In the genomic region with DNA sequence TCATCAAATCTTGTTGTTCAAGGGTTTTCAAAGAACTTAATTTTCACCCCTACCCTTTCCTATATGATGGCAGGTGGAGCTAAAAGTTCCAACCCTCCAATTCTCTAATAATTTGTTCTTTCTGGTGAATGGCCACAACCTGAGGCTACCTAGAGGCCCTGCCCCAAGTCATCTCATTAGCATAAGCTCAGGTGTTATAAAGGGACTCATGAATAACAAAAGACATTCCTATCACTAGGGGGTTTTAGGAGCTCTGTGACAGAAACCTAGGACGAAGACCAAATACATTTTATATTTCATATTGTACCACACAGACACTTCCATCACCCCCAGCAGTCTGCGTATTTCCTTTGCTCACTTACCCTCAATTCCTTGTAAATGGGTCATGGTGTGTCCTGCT, we compare ENCODE assay signal across 1 cellular context.
TF ChIP-seq lines count a peak whose summit lies in the region.

No MANE protein-coding gene starts in this region.

TF ChIP-seq in GM23338, 12 proteins besides CTCF, POLR2A, EP300 and RAD21 (continued from another document):
- TF ChIP-seq, protein P1, sequence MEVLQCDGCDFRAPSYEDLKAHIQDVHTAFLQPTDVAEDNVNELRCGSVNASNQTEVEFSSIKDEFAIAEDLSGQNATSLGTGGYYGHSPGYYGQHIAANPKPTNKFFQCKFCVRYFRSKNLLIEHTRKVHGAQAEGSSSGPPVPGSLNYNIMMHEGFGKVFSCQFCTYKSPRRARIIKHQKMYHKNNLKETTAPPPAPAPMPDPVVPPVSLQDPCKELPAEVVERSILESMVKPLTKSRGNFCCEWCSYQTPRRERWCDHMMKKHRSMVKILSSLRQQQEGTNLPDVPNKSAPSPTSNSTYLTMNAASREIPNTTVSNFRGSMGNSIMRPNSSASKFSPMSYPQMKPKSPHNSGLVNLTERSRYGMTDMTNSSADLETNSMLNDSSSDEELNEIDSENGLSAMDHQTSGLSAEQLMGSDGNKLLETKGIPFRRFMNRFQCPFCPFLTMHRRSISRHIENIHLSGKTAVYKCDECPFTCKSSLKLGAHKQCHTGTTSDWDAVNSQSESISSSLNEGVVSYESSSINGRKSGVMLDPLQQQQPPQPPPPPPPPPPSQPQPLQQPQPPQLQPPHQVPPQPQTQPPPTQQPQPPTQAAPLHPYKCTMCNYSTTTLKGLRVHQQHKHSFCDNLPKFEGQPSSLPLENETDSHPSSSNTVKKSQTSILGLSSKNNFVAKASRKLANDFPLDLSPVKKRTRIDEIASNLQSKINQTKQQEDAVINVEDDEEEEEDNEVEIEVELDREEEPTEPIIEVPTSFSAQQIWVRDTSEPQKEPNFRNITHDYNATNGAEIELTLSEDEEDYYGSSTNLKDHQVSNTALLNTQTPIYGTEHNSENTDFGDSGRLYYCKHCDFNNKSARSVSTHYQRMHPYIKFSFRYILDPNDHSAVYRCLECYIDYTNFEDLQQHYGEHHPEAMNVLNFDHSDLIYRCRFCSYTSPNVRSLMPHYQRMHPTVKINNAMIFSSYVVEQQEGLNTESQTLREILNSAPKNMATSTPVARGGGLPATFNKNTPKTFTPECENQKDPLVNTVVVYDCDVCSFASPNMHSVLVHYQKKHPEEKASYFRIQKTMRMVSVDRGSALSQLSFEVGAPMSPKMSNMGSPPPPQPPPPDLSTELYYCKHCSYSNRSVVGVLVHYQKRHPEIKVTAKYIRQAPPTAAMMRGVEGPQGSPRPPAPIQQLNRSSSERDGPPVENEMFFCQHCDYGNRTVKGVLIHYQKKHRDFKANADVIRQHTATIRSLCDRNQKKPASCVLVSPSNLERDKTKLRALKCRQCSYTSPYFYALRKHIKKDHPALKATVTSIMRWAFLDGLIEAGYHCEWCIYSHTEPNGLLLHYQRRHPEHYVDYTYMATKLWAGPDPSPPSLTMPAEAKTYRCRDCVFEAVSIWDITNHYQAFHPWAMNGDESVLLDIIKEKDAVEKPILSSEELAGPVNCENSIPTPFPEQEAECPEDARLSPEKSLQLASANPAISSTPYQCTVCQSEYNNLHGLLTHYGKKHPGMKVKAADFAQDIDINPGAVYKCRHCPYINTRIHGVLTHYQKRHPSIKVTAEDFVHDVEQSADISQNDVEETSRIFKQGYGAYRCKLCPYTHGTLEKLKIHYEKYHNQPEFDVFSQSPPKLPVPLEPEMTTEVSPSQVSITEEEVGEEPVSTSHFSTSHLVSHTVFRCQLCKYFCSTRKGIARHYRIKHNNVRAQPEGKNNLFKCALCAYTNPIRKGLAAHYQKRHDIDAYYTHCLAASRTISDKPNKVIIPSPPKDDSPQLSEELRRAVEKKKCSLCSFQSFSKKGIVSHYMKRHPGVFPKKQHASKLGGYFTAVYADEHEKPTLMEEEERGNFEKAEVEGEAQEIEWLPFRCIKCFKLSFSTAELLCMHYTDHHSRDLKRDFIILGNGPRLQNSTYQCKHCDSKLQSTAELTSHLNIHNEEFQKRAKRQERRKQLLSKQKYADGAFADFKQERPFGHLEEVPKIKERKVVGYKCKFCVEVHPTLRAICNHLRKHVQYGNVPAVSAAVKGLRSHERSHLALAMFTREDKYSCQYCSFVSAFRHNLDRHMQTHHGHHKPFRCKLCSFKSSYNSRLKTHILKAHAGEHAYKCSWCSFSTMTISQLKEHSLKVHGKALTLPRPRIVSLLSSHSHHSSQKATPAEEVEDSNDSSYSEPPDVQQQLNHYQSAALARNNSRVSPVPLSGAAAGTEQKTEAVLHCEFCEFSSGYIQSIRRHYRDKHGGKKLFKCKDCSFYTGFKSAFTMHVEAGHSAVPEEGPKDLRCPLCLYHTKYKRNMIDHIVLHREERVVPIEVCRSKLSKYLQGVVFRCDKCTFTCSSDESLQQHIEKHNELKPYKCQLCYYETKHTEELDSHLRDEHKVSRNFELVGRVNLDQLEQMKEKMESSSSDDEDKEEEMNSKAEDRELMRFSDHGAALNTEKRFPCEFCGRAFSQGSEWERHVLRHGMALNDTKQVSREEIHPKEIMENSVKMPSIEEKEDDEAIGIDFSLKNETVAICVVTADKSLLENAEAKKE (CRISPR knock-in tag; IDR thresholded peaks at IDR 0.05) = no peak
- TF ChIP-seq NANOG (IDR thresholded peaks at IDR 0.05; ENCODE audit: borderline replicate concordance) = no peak
- no peak for TF ChIP-seq POLR2AphosphoS5 (IDR thresholded peaks at IDR 0.05; ENCODE audit: low read depth)
- no peak for TF ChIP-seq CREB1 (CRISPR knock-in tag; IDR thresholded peaks at IDR 0.05; ENCODE audit: low read depth)
- no peak for TF ChIP-seq EZH2phosphoT487 (IDR thresholded peaks at IDR 0.05; ENCODE audit: unreplicated experiment)
- no peak for TF ChIP-seq STAT1 (IDR thresholded peaks at IDR 0.05; ENCODE audit: unreplicated experiment)
- TF ChIP-seq, protein P2, sequence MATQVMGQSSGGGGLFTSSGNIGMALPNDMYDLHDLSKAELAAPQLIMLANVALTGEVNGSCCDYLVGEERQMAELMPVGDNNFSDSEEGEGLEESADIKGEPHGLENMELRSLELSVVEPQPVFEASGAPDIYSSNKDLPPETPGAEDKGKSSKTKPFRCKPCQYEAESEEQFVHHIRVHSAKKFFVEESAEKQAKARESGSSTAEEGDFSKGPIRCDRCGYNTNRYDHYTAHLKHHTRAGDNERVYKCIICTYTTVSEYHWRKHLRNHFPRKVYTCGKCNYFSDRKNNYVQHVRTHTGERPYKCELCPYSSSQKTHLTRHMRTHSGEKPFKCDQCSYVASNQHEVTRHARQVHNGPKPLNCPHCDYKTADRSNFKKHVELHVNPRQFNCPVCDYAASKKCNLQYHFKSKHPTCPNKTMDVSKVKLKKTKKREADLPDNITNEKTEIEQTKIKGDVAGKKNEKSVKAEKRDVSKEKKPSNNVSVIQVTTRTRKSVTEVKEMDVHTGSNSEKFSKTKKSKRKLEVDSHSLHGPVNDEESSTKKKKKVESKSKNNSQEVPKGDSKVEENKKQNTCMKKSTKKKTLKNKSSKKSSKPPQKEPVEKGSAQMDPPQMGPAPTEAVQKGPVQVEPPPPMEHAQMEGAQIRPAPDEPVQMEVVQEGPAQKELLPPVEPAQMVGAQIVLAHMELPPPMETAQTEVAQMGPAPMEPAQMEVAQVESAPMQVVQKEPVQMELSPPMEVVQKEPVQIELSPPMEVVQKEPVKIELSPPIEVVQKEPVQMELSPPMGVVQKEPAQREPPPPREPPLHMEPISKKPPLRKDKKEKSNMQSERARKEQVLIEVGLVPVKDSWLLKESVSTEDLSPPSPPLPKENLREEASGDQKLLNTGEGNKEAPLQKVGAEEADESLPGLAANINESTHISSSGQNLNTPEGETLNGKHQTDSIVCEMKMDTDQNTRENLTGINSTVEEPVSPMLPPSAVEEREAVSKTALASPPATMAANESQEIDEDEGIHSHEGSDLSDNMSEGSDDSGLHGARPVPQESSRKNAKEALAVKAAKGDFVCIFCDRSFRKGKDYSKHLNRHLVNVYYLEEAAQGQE (IDR thresholded peaks at IDR 0.05; ENCODE audit: unreplicated experiment) = no peak
- TF ChIP-seq ZNF114 (CRISPR knock-in tag; IDR thresholded peaks at IDR 0.05) = no peak
